ENCODE assay signal across 11 cellular contexts in genomic region chr1:235562589-235562988, GRCh38.
"Had no signal": no experiment of that assay in that cellular context is flagged by ENCODE, and none has a peak within 500 bp of the region (broad histone marks: within the 10 kb centered on the region; RNA-seq: fewer than 3 reads in every experiment).

No MANE protein-coding gene starts in this region.

- H3K36me3 ChIP-seq: HAP-1 had no signal

- H3K27ac ChIP-seq: GM23248 had no signal

- H3K4me3 ChIP-seq: GM23248, GM23338, HAP-1 had no signal

- FAIRE-seq: H1, H54 had no signal

- H3K4me1 ChIP-seq: HAP-1 had no signal

- H3K9me3 ChIP-seq: HAP-1 had no signal

- ATAC-seq: GM23338, HCT116 had no signal

- DNase-seq: GM23248, GOT3, H7, H9, HCEC 1CT, HFFc6 had no signal
